Comparison of ENCODE assay signal across 1 cellular context in the genomic region with DNA sequence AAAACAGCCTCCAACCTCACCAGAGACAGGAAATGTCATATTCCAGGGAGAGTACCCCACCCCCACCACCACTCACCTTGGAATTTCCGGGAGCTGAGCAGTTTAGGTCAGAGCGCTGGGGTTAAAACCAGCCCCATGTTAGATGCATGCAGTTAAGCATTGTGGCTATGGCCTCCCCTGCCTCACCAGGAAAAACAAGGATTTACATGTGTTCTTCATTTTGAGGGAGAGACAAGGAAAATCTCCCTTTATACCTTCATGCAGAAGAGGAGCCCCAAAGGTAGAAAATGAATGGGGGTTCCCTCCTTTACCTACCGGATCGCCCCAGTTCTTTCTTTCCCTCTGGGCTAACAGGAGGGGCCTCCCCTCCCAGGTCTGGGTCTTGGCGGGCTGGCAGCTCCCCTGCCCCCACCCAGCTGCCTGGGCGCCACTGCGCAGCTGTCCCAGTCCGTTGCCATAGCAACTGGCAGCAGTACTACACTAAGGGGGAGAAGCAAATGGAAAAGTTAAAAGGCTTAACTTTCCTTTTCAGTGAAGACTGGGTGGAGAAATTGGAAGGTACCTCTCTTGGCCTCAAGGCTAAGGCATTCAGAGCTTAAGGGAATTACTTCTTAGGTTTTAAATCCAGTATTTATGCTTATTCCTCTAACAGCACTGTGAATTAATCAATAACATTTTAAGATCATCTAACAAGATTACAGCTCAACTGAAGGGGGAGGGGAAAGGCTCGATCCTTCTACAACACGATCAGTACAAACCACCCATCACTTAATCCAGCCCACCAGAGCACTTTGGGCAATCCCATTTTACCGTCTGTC.
TF ChIP-seq lines count a peak whose summit lies in the region.

No MANE protein-coding gene starts in this region.

TF ChIP-seq in WTC11, 78 proteins besides CTCF, POLR2A, EP300 and RAD21 (continued from another document):
- TF ChIP-seq, protein P1, sequence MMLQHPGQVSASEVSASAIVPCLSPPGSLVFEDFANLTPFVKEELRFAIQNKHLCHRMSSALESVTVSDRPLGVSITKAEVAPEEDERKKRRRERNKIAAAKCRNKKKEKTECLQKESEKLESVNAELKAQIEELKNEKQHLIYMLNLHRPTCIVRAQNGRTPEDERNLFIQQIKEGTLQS (CRISPR knock-in tag; conservative IDR thresholded peaks at IDR 0.05): no peak
- no peak for TF ChIP-seq TEAD4 (CRISPR knock-in tag; IDR thresholded peaks at IDR 0.05)
- TF ChIP-seq, protein P2, sequence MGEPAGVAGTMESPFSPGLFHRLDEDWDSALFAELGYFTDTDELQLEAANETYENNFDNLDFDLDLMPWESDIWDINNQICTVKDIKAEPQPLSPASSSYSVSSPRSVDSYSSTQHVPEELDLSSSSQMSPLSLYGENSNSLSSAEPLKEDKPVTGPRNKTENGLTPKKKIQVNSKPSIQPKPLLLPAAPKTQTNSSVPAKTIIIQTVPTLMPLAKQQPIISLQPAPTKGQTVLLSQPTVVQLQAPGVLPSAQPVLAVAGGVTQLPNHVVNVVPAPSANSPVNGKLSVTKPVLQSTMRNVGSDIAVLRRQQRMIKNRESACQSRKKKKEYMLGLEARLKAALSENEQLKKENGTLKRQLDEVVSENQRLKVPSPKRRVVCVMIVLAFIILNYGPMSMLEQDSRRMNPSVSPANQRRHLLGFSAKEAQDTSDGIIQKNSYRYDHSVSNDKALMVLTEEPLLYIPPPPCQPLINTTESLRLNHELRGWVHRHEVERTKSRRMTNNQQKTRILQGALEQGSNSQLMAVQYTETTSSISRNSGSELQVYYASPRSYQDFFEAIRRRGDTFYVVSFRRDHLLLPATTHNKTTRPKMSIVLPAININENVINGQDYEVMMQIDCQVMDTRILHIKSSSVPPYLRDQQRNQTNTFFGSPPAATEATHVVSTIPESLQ (CRISPR knock-in tag; IDR thresholded peaks at IDR 0.05): no peak
- TF ChIP-seq, protein P3, sequence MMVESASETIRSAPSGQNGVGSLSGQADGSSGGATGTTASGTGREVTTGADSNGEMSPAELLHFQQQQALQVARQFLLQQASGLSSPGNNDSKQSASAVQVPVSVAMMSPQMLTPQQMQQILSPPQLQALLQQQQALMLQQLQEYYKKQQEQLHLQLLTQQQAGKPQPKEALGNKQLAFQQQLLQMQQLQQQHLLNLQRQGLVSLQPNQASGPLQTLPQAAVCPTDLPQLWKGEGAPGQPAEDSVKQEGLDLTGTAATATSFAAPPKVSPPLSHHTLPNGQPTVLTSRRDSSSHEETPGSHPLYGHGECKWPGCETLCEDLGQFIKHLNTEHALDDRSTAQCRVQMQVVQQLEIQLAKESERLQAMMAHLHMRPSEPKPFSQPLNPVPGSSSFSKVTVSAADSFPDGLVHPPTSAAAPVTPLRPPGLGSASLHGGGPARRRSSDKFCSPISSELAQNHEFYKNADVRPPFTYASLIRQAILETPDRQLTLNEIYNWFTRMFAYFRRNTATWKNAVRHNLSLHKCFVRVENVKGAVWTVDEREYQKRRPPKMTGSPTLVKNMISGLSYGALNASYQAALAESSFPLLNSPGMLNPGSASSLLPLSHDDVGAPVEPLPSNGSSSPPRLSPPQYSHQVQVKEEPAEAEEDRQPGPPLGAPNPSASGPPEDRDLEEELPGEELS (CRISPR knock-in tag; IDR thresholded peaks at IDR 0.05): no peak
- TF ChIP-seq OVOL2 (CRISPR knock-in tag; IDR thresholded peaks at IDR 0.05; ENCODE audit: borderline replicate concordance): no peak
- no peak for TF ChIP-seq ZNF671 (CRISPR knock-in tag; IDR thresholded peaks at IDR 0.05)
- TF ChIP-seq, protein P4, sequence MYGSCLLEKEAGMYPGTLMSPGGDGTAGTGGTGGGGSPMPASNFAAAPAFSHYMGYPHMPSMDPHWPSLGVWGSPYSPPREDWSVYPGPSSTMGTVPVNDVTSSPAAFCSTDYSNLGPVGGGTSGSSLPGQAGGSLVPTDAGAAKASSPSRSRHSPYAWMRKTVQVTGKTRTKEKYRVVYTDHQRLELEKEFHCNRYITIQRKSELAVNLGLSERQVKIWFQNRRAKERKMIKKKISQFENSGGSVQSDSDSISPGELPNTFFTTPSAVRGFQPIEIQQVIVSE (CRISPR knock-in tag; IDR thresholded peaks at IDR 0.05; ENCODE audit: borderline replicate concordance): no peak
- no peak for TF ChIP-seq ZNF317 (CRISPR knock-in tag; IDR thresholded peaks at IDR 0.05; ENCODE audit: borderline replicate concordance, low read depth)
- TF ChIP-seq NR3C1 (CRISPR knock-in tag; conservative IDR thresholded peaks at IDR 0.05; ENCODE audit: low read depth): no peak
- TF ChIP-seq, protein P5, sequence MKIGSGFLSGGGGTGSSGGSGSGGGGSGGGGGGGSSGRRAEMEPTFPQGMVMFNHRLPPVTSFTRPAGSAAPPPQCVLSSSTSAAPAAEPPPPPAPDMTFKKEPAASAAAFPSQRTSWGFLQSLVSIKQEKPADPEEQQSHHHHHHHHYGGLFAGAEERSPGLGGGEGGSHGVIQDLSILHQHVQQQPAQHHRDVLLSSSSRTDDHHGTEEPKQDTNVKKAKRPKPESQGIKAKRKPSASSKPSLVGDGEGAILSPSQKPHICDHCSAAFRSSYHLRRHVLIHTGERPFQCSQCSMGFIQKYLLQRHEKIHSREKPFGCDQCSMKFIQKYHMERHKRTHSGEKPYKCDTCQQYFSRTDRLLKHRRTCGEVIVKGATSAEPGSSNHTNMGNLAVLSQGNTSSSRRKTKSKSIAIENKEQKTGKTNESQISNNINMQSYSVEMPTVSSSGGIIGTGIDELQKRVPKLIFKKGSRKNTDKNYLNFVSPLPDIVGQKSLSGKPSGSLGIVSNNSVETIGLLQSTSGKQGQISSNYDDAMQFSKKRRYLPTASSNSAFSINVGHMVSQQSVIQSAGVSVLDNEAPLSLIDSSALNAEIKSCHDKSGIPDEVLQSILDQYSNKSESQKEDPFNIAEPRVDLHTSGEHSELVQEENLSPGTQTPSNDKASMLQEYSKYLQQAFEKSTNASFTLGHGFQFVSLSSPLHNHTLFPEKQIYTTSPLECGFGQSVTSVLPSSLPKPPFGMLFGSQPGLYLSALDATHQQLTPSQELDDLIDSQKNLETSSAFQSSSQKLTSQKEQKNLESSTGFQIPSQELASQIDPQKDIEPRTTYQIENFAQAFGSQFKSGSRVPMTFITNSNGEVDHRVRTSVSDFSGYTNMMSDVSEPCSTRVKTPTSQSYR (CRISPR knock-in tag; IDR thresholded peaks at IDR 0.05): peak; percentile 73; the same call in 1 of the 2 replicates
- TF ChIP-seq, protein P6, sequence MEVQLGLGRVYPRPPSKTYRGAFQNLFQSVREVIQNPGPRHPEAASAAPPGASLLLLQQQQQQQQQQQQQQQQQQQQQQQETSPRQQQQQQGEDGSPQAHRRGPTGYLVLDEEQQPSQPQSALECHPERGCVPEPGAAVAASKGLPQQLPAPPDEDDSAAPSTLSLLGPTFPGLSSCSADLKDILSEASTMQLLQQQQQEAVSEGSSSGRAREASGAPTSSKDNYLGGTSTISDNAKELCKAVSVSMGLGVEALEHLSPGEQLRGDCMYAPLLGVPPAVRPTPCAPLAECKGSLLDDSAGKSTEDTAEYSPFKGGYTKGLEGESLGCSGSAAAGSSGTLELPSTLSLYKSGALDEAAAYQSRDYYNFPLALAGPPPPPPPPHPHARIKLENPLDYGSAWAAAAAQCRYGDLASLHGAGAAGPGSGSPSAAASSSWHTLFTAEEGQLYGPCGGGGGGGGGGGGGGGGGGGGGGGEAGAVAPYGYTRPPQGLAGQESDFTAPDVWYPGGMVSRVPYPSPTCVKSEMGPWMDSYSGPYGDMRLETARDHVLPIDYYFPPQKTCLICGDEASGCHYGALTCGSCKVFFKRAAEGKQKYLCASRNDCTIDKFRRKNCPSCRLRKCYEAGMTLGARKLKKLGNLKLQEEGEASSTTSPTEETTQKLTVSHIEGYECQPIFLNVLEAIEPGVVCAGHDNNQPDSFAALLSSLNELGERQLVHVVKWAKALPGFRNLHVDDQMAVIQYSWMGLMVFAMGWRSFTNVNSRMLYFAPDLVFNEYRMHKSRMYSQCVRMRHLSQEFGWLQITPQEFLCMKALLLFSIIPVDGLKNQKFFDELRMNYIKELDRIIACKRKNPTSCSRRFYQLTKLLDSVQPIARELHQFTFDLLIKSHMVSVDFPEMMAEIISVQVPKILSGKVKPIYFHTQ (CRISPR knock-in tag; IDR thresholded peaks at IDR 0.05): peak; percentile 36; the same call in 1 of the 2 replicates
- TF ChIP-seq CREM (CRISPR knock-in tag; IDR thresholded peaks at IDR 0.05): no peak
- TF ChIP-seq, protein P7, sequence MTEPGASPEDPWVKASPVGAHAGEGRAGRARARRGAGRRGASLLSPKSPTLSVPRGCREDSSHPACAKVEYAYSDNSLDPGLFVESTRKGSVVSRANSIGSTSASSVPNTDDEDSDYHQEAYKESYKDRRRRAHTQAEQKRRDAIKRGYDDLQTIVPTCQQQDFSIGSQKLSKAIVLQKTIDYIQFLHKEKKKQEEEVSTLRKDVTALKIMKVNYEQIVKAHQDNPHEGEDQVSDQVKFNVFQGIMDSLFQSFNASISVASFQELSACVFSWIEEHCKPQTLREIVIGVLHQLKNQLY (CRISPR knock-in tag; IDR thresholded peaks at IDR 0.05): no peak
- no peak for TF ChIP-seq ZNF263 (CRISPR knock-in tag; IDR thresholded peaks at IDR 0.05; ENCODE audit: low read depth)
- no peak for TF ChIP-seq ESRRA (CRISPR knock-in tag; IDR thresholded peaks at IDR 0.05; ENCODE audit: borderline replicate concordance)
- no peak for TF ChIP-seq ZNF121 (CRISPR knock-in tag; IDR thresholded peaks at IDR 0.05)
- TF ChIP-seq ETV6 (CRISPR knock-in tag; IDR thresholded peaks at IDR 0.05): peak; percentile 62; the same call in 1 of the 2 replicates
- TF ChIP-seq, protein P8, sequence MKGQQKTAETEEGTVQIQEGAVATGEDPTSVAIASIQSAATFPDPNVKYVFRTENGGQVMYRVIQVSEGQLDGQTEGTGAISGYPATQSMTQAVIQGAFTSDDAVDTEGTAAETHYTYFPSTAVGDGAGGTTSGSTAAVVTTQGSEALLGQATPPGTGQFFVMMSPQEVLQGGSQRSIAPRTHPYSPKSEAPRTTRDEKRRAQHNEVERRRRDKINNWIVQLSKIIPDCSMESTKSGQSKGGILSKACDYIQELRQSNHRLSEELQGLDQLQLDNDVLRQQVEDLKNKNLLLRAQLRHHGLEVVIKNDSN (CRISPR knock-in tag; IDR thresholded peaks at IDR 0.05): no peak
- no peak for TF ChIP-seq FOXJ3 (CRISPR knock-in tag; IDR thresholded peaks at IDR 0.05; ENCODE audit: borderline replicate concordance)
- TF ChIP-seq, protein P9, sequence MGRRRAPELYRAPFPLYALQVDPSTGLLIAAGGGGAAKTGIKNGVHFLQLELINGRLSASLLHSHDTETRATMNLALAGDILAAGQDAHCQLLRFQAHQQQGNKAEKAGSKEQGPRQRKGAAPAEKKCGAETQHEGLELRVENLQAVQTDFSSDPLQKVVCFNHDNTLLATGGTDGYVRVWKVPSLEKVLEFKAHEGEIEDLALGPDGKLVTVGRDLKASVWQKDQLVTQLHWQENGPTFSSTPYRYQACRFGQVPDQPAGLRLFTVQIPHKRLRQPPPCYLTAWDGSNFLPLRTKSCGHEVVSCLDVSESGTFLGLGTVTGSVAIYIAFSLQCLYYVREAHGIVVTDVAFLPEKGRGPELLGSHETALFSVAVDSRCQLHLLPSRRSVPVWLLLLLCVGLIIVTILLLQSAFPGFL (CRISPR knock-in tag; IDR thresholded peaks at IDR 0.05; ENCODE audit: borderline replicate concordance): no peak
- no peak for TF ChIP-seq MXD4 (CRISPR knock-in tag; IDR thresholded peaks at IDR 0.05; ENCODE audit: borderline replicate concordance)
- TF ChIP-seq SP1 (CRISPR knock-in tag; conservative IDR thresholded peaks at IDR 0.05): peak; percentile 25; the same call in 1 of the 2 replicates
- peak; percentile 79; the same call in 1 of the 2 replicates for TF ChIP-seq TEAD1 (CRISPR knock-in tag; IDR thresholded peaks at IDR 0.05)
- TF ChIP-seq IRF2 (CRISPR knock-in tag; IDR thresholded peaks at IDR 0.05; ENCODE audit: borderline replicate concordance, low read depth): no peak
- TF ChIP-seq, protein P10, sequence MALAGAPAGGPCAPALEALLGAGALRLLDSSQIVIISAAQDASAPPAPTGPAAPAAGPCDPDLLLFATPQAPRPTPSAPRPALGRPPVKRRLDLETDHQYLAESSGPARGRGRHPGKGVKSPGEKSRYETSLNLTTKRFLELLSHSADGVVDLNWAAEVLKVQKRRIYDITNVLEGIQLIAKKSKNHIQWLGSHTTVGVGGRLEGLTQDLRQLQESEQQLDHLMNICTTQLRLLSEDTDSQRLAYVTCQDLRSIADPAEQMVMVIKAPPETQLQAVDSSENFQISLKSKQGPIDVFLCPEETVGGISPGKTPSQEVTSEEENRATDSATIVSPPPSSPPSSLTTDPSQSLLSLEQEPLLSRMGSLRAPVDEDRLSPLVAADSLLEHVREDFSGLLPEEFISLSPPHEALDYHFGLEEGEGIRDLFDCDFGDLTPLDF (CRISPR knock-in tag; IDR thresholded peaks at IDR 0.05): no peak
- TF ChIP-seq, protein P11, sequence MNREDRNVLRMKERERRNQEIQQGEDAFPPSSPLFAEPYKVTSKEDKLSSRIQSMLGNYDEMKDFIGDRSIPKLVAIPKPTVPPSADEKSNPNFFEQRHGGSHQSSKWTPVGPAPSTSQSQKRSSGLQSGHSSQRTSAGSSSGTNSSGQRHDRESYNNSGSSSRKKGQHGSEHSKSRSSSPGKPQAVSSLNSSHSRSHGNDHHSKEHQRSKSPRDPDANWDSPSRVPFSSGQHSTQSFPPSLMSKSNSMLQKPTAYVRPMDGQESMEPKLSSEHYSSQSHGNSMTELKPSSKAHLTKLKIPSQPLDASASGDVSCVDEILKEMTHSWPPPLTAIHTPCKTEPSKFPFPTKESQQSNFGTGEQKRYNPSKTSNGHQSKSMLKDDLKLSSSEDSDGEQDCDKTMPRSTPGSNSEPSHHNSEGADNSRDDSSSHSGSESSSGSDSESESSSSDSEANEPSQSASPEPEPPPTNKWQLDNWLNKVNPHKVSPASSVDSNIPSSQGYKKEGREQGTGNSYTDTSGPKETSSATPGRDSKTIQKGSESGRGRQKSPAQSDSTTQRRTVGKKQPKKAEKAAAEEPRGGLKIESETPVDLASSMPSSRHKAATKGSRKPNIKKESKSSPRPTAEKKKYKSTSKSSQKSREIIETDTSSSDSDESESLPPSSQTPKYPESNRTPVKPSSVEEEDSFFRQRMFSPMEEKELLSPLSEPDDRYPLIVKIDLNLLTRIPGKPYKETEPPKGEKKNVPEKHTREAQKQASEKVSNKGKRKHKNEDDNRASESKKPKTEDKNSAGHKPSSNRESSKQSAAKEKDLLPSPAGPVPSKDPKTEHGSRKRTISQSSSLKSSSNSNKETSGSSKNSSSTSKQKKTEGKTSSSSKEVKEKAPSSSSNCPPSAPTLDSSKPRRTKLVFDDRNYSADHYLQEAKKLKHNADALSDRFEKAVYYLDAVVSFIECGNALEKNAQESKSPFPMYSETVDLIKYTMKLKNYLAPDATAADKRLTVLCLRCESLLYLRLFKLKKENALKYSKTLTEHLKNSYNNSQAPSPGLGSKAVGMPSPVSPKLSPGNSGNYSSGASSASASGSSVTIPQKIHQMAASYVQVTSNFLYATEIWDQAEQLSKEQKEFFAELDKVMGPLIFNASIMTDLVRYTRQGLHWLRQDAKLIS (CRISPR knock-in tag; IDR thresholded peaks at IDR 0.05; ENCODE audit: borderline replicate concordance): no peak
- no peak for TF ChIP-seq GRHL2 (CRISPR knock-in tag; IDR thresholded peaks at IDR 0.05; ENCODE audit: insufficient replicate concordance, severe bottlenecking)
- TF ChIP-seq, protein P12, sequence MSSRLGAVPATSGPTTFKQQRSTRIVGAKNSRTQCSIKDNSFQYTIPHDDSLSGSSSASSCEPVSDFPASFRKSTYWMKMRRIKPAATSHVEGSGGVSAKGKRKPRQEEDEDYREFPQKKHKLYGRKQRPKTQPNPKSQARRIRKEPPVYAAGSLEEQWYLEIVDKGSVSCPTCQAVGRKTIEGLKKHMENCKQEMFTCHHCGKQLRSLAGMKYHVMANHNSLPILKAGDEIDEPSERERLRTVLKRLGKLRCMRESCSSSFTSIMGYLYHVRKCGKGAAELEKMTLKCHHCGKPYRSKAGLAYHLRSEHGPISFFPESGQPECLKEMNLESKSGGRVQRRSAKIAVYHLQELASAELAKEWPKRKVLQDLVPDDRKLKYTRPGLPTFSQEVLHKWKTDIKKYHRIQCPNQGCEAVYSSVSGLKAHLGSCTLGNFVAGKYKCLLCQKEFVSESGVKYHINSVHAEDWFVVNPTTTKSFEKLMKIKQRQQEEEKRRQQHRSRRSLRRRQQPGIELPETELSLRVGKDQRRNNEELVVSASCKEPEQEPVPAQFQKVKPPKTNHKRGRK (CRISPR knock-in tag; IDR thresholded peaks at IDR 0.05; ENCODE audit: borderline replicate concordance): no peak
- TF ChIP-seq TP53 (CRISPR knock-in tag; IDR thresholded peaks at IDR 0.05): no peak
